ENCODE assay signal across 11 cellular contexts in the genomic region with DNA sequence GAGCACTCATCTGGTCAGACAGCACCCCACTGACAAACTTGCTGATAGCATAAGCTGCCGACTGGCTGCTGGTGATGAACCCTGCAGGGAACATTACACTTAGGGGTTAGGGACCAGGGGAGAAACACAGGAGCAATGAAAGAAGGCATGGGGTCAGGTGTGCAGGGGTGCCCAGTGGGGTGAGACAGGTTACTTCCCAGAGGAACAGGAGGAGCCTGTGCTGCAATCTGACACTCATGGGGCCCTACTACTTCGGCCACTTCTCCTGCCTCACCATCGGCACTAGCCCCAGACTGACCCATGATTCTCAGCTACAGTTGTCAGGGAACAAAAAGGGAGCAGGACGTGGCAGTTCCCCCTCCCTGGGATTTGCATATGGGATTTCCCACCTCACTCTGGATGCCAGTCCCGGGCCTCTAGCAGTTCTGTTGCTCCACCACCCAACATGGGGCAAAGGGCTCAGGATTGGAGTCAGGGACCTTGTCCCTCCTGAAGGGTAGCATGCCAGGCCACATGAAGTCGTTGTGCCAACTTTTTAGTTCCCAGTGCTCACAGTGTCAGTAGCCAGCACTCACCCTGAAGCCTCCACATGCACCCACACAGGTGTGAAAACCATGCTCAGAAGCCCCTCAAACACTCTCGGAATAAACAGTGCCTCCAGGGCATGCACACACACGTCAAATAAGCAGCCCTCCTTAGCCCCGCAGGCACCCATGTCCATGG. TPM values are rescaled to one million over a fixed set of nuclear protein-coding genes. Genes with fewer than 3 reads are reported as not detected.
A peak's percentile ranks its signal among the peaks of the same experiment; 100 is the strongest.
DNase-seq lines count a peak whose midpoint lies in the region; ATAC-seq and TF ChIP-seq lines count a peak whose summit lies in the region.
"Had no signal": no experiment of that assay in that cellular context is flagged by ENCODE, and none has a peak within 500 bp of the region (broad histone marks: within the 10 kb centered on the region; RNA-seq: fewer than 3 reads in every experiment).

No MANE protein-coding gene starts in this region.

- no peak for ATAC-seq in activated T-helper 17 cell treated with anti-CD3 and anti-CD28 coated beads, Interleukin-2, amount 50 U/mL, for 72 hours (replicated peaks)
- ATAC-seq in stimulated activated naive CD8-positive, alpha-beta T cell treated with anti-CD3 and anti-CD28 coated beads, Interleukin-15, amount 100 ng/mL, for 72 hours: no peak

- H3K4me1 ChIP-seq in liver (ENCODE audit: control insufficient read depth in 4 of 4, insufficient read depth in 4 of 4, low read length in 3 of 4) (peaks cover 11 to 61% (median 45%) of the 10 kb centered on the region in 4 donors), vagina (peaks cover 25% of the 10 kb centered on the region)

- H3K4me3 Mint-ChIP-seq in activated T-helper 17 cell treated with anti-CD3 and anti-CD28 coated beads, Interleukin-2, amount 50 U/mL, for 72 hours: peak overlapping the region; percentile 84
- peak overlapping the region; percentile 77 to 91 for H3K4me3 Mint-ChIP-seq in stimulated activated naive CD8-positive, alpha-beta T cell treated with anti-CD3 and anti-CD28 coated beads, Interleukin-15, amount 100 ng/mL, for 72 hours

- peaks cover 25% of the 10 kb centered on the region for H3K4me1 Mint-ChIP-seq in activated T-helper 17 cell treated with anti-CD3 and anti-CD28 coated beads, Interleukin-2, amount 50 U/mL, for 72 hours
- H3K4me1 Mint-ChIP-seq in stimulated activated naive CD8-positive, alpha-beta T cell treated with anti-CD3 and anti-CD28 coated beads, Interleukin-15, amount 100 ng/mL, for 72 hours: peaks cover 65% of the 10 kb centered on the region

- peak overlapping the region; percentile 78 for H3K27ac Mint-ChIP-seq in activated T-helper 17 cell treated with anti-CD3 and anti-CD28 coated beads, Interleukin-2, amount 50 U/mL, for 72 hours
- H3K27ac Mint-ChIP-seq in stimulated activated naive CD8-positive, alpha-beta T cell treated with anti-CD3 and anti-CD28 coated beads, Interleukin-15, amount 100 ng/mL, for 72 hours: peak overlapping the region in 1 of 2 donors; percentile 23

- peak overlapping the region; percentile 92 to 97 for H3K27ac ChIP-seq in liver (ENCODE audit: low read depth in 1 of 2, low read length in 2 of 2)
- H3K27ac ChIP-seq in vagina: no peak overlapping the region

- TF ChIP-seq POLR2A in vagina (IDR thresholded peaks at IDR 0.05): no peak

- TF ChIP-seq CTCF in liver (IDR thresholded peaks at IDR 0.05; ENCODE audit: low read depth, low read length, missing input control): no peak
- no peak for TF ChIP-seq CTCF in vagina (IDR thresholded peaks at IDR 0.05)

- H3K4me3 ChIP-seq in liver (ENCODE audit: low read depth in 1 of 3, low read length in 3 of 3) (peak overlapping the region; percentile 71 to 86 (median 85)), vagina (no peak overlapping the region)
- H3K4me3 ChIP-seq: sigmoid colon had no signal

- intact Hi-C loops in vagina (cut with DNase I): no loop called here

- peak; percentile 53 for DNase-seq in activated CD8-positive, alpha-beta memory T cell treated with anti-CD3 and anti-CD28 coated beads for 24 hours
- no peak for DNase-seq in activated CD8-positive, alpha-beta memory T cell treated with anti-CD3 and anti-CD28 coated beads, Interleukin-2, amount 50 U/mL, for 48 hours
- no peak for DNase-seq in stimulated activated naive CD8-positive, alpha-beta T cell treated with anti-CD3 and anti-CD28 coated beads, Interleukin-15, amount 100 ng/mL, for 72 hours
- DNase-seq in vagina (ENCODE audit: extremely low spot score in 2 of 2) (no peak), HPDE6-E6E7 (ENCODE audit: extremely low spot score) (no peak), NCI-H748 treated with DMSO at 0.1 percent for 48 hours (lab: John Stamatoyannopoulos, UW) (no peak)
- DNase-seq: effector CD4-positive, alpha-beta T cell; stimulated activated CD8-positive, alpha-beta memory T cell treated with anti-CD3 and anti-CD28 coated beads, Interleukin-4, amount 100 ng/mL, for 48 hours had no signal

- peak in 1 of 2 donors; percentile 43 for TF ChIP-seq RAD21 in liver (IDR thresholded peaks at IDR 0.05)

- H3K36me3 ChIP-seq in liver (ENCODE audit: control insufficient read depth in 4 of 4, insufficient read depth in 3 of 4, low read depth in 1 of 4, low read length in 3 of 4) (peaks cover 5 to 16% (median 11%) of the 10 kb centered on the region in 4 donors), vagina (peaks cover 0 to 29% of the 10 kb centered on the region in 2 donors)

- peaks cover 44% of the 10 kb centered on the region for H3K36me3 Mint-ChIP-seq in activated T-helper 17 cell treated with anti-CD3 and anti-CD28 coated beads, Interleukin-2, amount 50 U/mL, for 72 hours (ENCODE audit: low read depth)

- no peaks in the 10 kb centered on the region for H3K27me3 ChIP-seq in liver (ENCODE audit: control insufficient read depth in 4 of 4, insufficient read depth in 4 of 4, low read length in 3 of 4)
- no peaks in the 10 kb centered on the region for H3K27me3 ChIP-seq in vagina
- H3K27me3 ChIP-seq: sigmoid colon had no signal

- peak overlapping the region; percentile 73 to 87 for H3K9ac ChIP-seq in liver (ENCODE audit: low read depth in 1 of 2, low read length in 2 of 2)

- 30% methylated on average over 9 of the region's 9 CpGs for WGBS in liver

- H3K9me3 ChIP-seq in liver (ENCODE audit: control insufficient read depth in 4 of 4, low read length in 3 of 4) (no peaks in the 10 kb centered on the region), vagina (no peaks in the 10 kb centered on the region)
- H3K9me3 ChIP-seq: sigmoid colon had no signal

- no peaks in the 10 kb centered on the region for H3K9me3 Mint-ChIP-seq in activated T-helper 17 cell treated with anti-CD3 and anti-CD28 coated beads, Interleukin-2, amount 50 U/mL, for 72 hours
- H3K9me3 Mint-ChIP-seq in stimulated activated naive CD8-positive, alpha-beta T cell treated with anti-CD3 and anti-CD28 coated beads, Interleukin-15, amount 100 ng/mL, for 72 hours: no peaks in the 10 kb centered on the region

- no peaks in the 10 kb centered on the region for H3K27me3 Mint-ChIP-seq in activated T-helper 17 cell treated with anti-CD3 and anti-CD28 coated beads, Interleukin-2, amount 50 U/mL, for 72 hours
- H3K27me3 Mint-ChIP-seq in stimulated activated naive CD8-positive, alpha-beta T cell treated with anti-CD3 and anti-CD28 coated beads, Interleukin-15, amount 100 ng/mL, for 72 hours: no peaks in the 10 kb centered on the region

TF ChIP-seq in liver, 16 proteins besides CTCF, POLR2A, EP300 and RAD21 (continues in another document):
- TF ChIP-seq TAF1 (conservative IDR thresholded peaks at IDR 0.05) (no peak), ATF3 (IDR thresholded peaks at IDR 0.05) (peak; percentile 43), HNF4G (IDR thresholded peaks at IDR 0.05) (no peak), RXRA (IDR thresholded peaks at IDR 0.05) (peak; percentile 87 to 88), YY1 (IDR thresholded peaks at IDR 0.05) (peak; percentile 64), EGR1 (IDR thresholded peaks at IDR 0.05; ENCODE audit: low read depth in 2 of 2) (peak in 1 of 2 donors; percentile 13), FOXA2 (IDR thresholded peaks at IDR 0.05) (no peak), GABPA (IDR thresholded peaks at IDR 0.05 in 1 of 2, conservative IDR thresholded peaks at IDR 0.05 in 1 of 2) (peak in 1 of 2 donors; percentile 31), NR2F2 (IDR thresholded peaks at IDR 0.05) (no peak), SP1 (IDR thresholded peaks at IDR 0.05) (peak; percentile 82), ZBTB33 (IDR thresholded peaks at IDR 0.05) (peak; percentile 24)
- TF ChIP-seq, protein P1, sequence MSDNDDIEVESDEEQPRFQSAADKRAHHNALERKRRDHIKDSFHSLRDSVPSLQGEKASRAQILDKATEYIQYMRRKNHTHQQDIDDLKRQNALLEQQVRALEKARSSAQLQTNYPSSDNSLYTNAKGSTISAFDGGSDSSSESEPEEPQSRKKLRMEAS (IDR thresholded peaks at IDR 0.05): peak; percentile 68

RNA-seq across cellular contexts. Expression of gene SLC37A4, which starts 2.2 kb away (rescaled TPM):
- 10 to 100 TPM; 28.1 to 36.8 TPM for total RNA-seq in activated T-helper 17 cell treated with anti-CD3 and anti-CD28 coated beads, Interleukin-2, amount 50 U/mL, for 72 hours
- 100 to 1,000 TPM in 1 of 2 donors, 10 to 100 TPM in 1; 62.7 to 184 TPM for total RNA-seq in liver
- polyA plus RNA-seq in liver: 10 to 100 TPM; 93.8 to 98.7 TPM
- 16.0 TPM for total RNA-seq in vagina

RNA-seq across cellular contexts. Expression of gene TRAPPC4, which starts 9.9 kb away (rescaled TPM):
- 10 to 100 TPM; 75.2 to 77.6 TPM for total RNA-seq in activated T-helper 17 cell treated with anti-CD3 and anti-CD28 coated beads, Interleukin-2, amount 50 U/mL, for 72 hours
- total RNA-seq in liver: 10 to 100 TPM; 32.8 to 35.7 TPM
- polyA plus RNA-seq in liver: 10 to 100 TPM; 21.1 to 32.1 TPM
- 40.0 TPM for total RNA-seq in vagina

RNA-seq across cellular contexts. Expression of gene RPS25, which starts 10.4 kb away (rescaled TPM):
- total RNA-seq in activated T-helper 17 cell treated with anti-CD3 and anti-CD28 coated beads, Interleukin-2, amount 50 U/mL, for 72 hours: 1,000 to 10,000 TPM; 1,597 to 2,232 TPM
- total RNA-seq in liver (100 to 1,000 TPM; 228 to 294 TPM), vagina (1,843 TPM)
- 100 to 1,000 TPM; 477 to 499 TPM for polyA plus RNA-seq in liver

RNA-seq across cellular contexts. Expression of gene HYOU1, which starts 28.5 kb away (rescaled TPM):
- total RNA-seq in activated T-helper 17 cell treated with anti-CD3 and anti-CD28 coated beads, Interleukin-2, amount 50 U/mL, for 72 hours: 100 to 1,000 TPM in 1 of 2 donors, 10 to 100 TPM in 1; 67.7 to 117 TPM
- total RNA-seq in liver (100 to 1,000 TPM in 1 of 2 donors, 10 to 100 TPM in 1; 46.3 to 270 TPM), vagina (49.6 TPM)
- 100 to 1,000 TPM in 1 of 2 donors, 10 to 100 TPM in 1; 41.6 to 191 TPM for polyA plus RNA-seq in liver

RNA-seq across cellular contexts. Expression of gene CENATAC, which starts 30.6 kb away (rescaled TPM):
- 10 to 100 TPM; 38.9 to 44.8 TPM for total RNA-seq in activated T-helper 17 cell treated with anti-CD3 and anti-CD28 coated beads, Interleukin-2, amount 50 U/mL, for 72 hours
- total RNA-seq in liver (10 to 100 TPM; 12.0 to 33.6 TPM), vagina (49.8 TPM)
- polyA plus RNA-seq in liver: 10 to 100 TPM in 1 of 2 donors, 1 to 10 TPM in 1; 6.0 to 14.5 TPM

Comparison
In these comparisons a context has a peak if more than half of its experiments do, and no peak if none do; other contexts are left out.
1. H3K4me3 ChIP-seq: peak in liver (3 of 3); none in vagina (0 of 2).